In genomic region chr5:178793156-178793555, GRCh38 we compare ENCODE assay signal across 8 cellular contexts.
A peak's percentile ranks its signal among the peaks of the same experiment; 100 is the strongest.
DNase-seq lines count a peak whose midpoint lies in the region; ATAC-seq and TF ChIP-seq lines count a peak whose summit lies in the region.

No MANE protein-coding gene starts in this region.

- no peak overlapping the region for H3K27ac ChIP-seq in C4-2B

- peak; percentile 86 for TF ChIP-seq CTCF in C4-2B (conservative IDR thresholded peaks at IDR 0.05)

- in situ Hi-C loops in ACHN (cut with HindIII; ENCODE audit: low pct_ligation_motif_present, low pct_unique_long_range_greater_than_20kb, low sequenced_read_pairs): no loop called here

- ATAC-seq in left lobe of liver (peak; percentile 16), HG02852 (IDR thresholded peaks at IDR 0.05; ENCODE audit: unreplicated experiment) (no peak)

- DNase-seq in H4 (ENCODE audit: low spot score) (peak; percentile 56), SW480 (ENCODE audit: low spot score) (peak; percentile 24), left lobe of liver (ENCODE audit: low spot score) (no peak), hippocampal formation (lab: John Stamatoyannopoulos, UW) (no peak), NCI-H1694 treated with DMSO at 0.1 percent for 48 hours (lab: John Stamatoyannopoulos, UW) (no peak), ACHN (no peak)

Comparison
In these comparisons a context has a peak if more than half of its experiments do, and no peak if none do; other contexts are left out.
1. DNase-seq: peak in H4 (single experiment) and SW480 (single experiment); none in left lobe of liver (single experiment), hippocampal formation (0 of 2), NCI-H1694 treated with DMSO at 0.1 percent for 48 hours (single experiment) and ACHN (single experiment).